Comparison of ENCODE assay signal across 19 cellular contexts in genomic region chr17:76579281-76579680, GRCh38. TPM values are rescaled to one million over a fixed set of nuclear protein-coding genes. Genes with fewer than 3 reads are reported as not detected.
A peak's percentile ranks its signal among the peaks of the same experiment; 100 is the strongest.
DNase-seq lines count a peak whose midpoint lies in the region; ATAC-seq, FAIRE-seq and TF ChIP-seq lines count a peak whose summit lies in the region.
"Had no signal": no experiment of that assay in that cellular context is flagged by ENCODE, and none has a peak within 500 bp of the region (broad histone marks: within the 10 kb centered on the region; RNA-seq: fewer than 3 reads in every experiment).

No MANE protein-coding gene starts in this region.

- POLR2A ChIA-PET in Panc1 (lab: Charles Lee), result no interaction called here

- no peaks in the 10 kb centered on the region for H3K36me3 Mint-ChIP-seq in neural crest cell (ENCODE audit: low read depth)
- H3K36me3 Mint-ChIP-seq: natural killer cell had no signal

- FAIRE-seq in GM18507 (lab: Jason Lieb, UNC), result peak; percentile 54
- FAIRE-seq: HepG2 had no signal

- H4K20me1 ChIP-seq in smooth muscle cell (ENCODE audit: low read depth), result no peaks in the 10 kb centered on the region

- H3K4me1 Mint-ChIP-seq in neural crest cell, result peaks cover 50% of the 10 kb centered on the region
- H3K4me1 Mint-ChIP-seq: activated T-helper 17 cell treated with anti-CD3 and anti-CD28 coated beads, Interleukin-2, amount 50 U/mL, for 72 hours; natural killer cell had no signal

- BruUV-seq in Panc1 (replicated peaks; lab: Mats Ljungman, UMichigan), result TSS peak; percentile 27

- WGBS in smooth muscle cell (ENCODE audit: low lambda C conversion rate), result 98% methylated on average over 2 of the region's 2 CpGs

- H3K4me2 ChIP-seq in smooth muscle cell, result no peak overlapping the region

- H3K27me3 ChIP-seq in Panc1 (ENCODE audit: control insufficient read depth, insufficient read depth, low read length) (no peaks in the 10 kb centered on the region), smooth muscle cell (ENCODE audit: low read depth) (peaks cover 17% of the 10 kb centered on the region)
- H3K27me3 ChIP-seq: thyroid gland had no signal

- no peak overlapping the region for H3K9ac ChIP-seq in smooth muscle cell (ENCODE audit: low read depth)

- H3K27me3 Mint-ChIP-seq in neural crest cell (ENCODE audit: low read depth), result peaks cover 26% of the 10 kb centered on the region

- TF ChIP-seq CTCF in Panc1 (IDR thresholded peaks at IDR 0.05), result no peak
- no peak for TF ChIP-seq CTCF in neural crest cell (conservative IDR thresholded peaks at IDR 0.05)
- no peak for TF ChIP-seq CTCF in smooth muscle cell (IDR thresholded peaks at IDR 0.05; ENCODE audit: borderline replicate concordance, insufficient read depth, poor library complexity, severe bottlenecking)

- no peak overlapping the region for H3K27ac Mint-ChIP-seq in neural crest cell (ENCODE audit: unreplicated experiment)
- H3K27ac Mint-ChIP-seq: natural killer cell had no signal

- H3K4me3 ChIP-seq in Panc1 (ENCODE audit: low read depth in 2 of 2, low read length in 2 of 2), result no peak overlapping the region
- no peak overlapping the region for H3K4me3 ChIP-seq in smooth muscle cell
- H3K4me3 ChIP-seq: colonic mucosa, sigmoid colon, thyroid gland had no signal

- H3K36me3 ChIP-seq in Panc1 (ENCODE audit: control insufficient read depth, insufficient read depth, low read length) (no peaks in the 10 kb centered on the region), smooth muscle cell (ENCODE audit: low read depth) (no peaks in the 10 kb centered on the region)
- H3K36me3 ChIP-seq: colonic mucosa, sigmoid colon, thyroid gland had no signal

- H3K4me3 Mint-ChIP-seq in neural crest cell, result peak overlapping the region; percentile 38
- H3K4me3 Mint-ChIP-seq: activated T-helper 17 cell treated with anti-CD3 and anti-CD28 coated beads, Interleukin-2, amount 50 U/mL, for 72 hours; natural killer cell had no signal

- intact Hi-C loops in Panc1 (cut with micrococcal nuclease; ENCODE audit: unreplicated experiment), result no loop called here

- H3F3A ChIP-seq in smooth muscle cell (ENCODE audit: low read depth), result peaks cover 4% of the 10 kb centered on the region

- no peak overlapping the region for H3K27ac ChIP-seq in Panc1 (ENCODE audit: low read length)
- H3K27ac ChIP-seq in smooth muscle cell (ENCODE audit: low read depth), result no peak overlapping the region
- H3K27ac ChIP-seq: colonic mucosa, sigmoid colon, thyroid gland had no signal

- in situ Hi-C loops in Panc1 (cut with HindIII; ENCODE audit: low pct_unique_long_range_greater_than_20kb, low sequenced_read_pairs), result no loop called here

- ATAC-seq in Panc1 (no peak), HG03159 (IDR thresholded peaks at IDR 0.05; ENCODE audit: unreplicated experiment) (no peak), GM21825 (IDR thresholded peaks at IDR 0.05; ENCODE audit: unreplicated experiment) (no peak)
- ATAC-seq: activated T-helper 17 cell treated with anti-CD3 and anti-CD28 coated beads, Interleukin-2, amount 50 U/mL, for 72 hours; HepG2; natural killer cell had no signal

- H3K9me3 ChIP-seq in Panc1 (ENCODE audit: control insufficient read depth, insufficient read depth, low read depth, low read length) (no peaks in the 10 kb centered on the region), smooth muscle cell (replicated peaks; ENCODE audit: low read depth) (no peaks in the 10 kb centered on the region)
- H3K9me3 ChIP-seq: colonic mucosa, sigmoid colon, thyroid gland had no signal

- no peak overlapping the region for H2AFZ ChIP-seq in smooth muscle cell (ENCODE audit: low read depth)

- CTCF ChIA-PET in Panc1 (lab: Charles Lee), result no interaction called here

- no peaks in the 10 kb centered on the region for H3K9me3 Mint-ChIP-seq in neural crest cell
- H3K9me3 Mint-ChIP-seq: activated T-helper 17 cell treated with anti-CD3 and anti-CD28 coated beads, Interleukin-2, amount 50 U/mL, for 72 hours; natural killer cell had no signal

- DNase-seq in CD1c-positive myeloid dendritic cell (ENCODE audit: extremely low spot score) (peak; percentile 78), GM18507 (ENCODE audit: extremely low spot score, insufficient read length, low read depth) (no peak), Panc1 (ENCODE audit: low read depth, low spot score) (no peak), neural crest cell (ENCODE audit: low read depth, low spot score) (no peak), smooth muscle cell (lab: John Stamatoyannopoulos, UW; ENCODE audit: unreplicated experiment) (no peak)
- DNase-seq: activated CD4-positive, alpha-beta T cell treated with anti-CD3 and anti-CD28 coated beads for 1 hour; colonic mucosa; DMS79; glutamatergic neuron; left colon; natural killer cell; NCI-H1694; NCI-H2171 treated with DMSO at 0.1 percent for 48 hours; sigmoid colon; thyroid gland had no signal

- peaks cover 18% of the 10 kb centered on the region for H3K4me1 ChIP-seq in Panc1 (ENCODE audit: control insufficient read depth, insufficient read depth, low read length)
- H3K4me1 ChIP-seq in smooth muscle cell (ENCODE audit: low read depth), result no peaks in the 10 kb centered on the region
- H3K4me1 ChIP-seq: colonic mucosa, sigmoid colon had no signal

- no peaks in the 10 kb centered on the region for H3K79me2 ChIP-seq in smooth muscle cell (ENCODE audit: low read depth)

RNA-seq across cellular contexts. Expression of gene ST6GALNAC2, which starts 6.4 kb away (rescaled TPM):
- total RNA-seq in Panc1 (2021; ENCODE audit: unreplicated experiment) (23.0 TPM), neural crest cell (4.5 and 5.1 TPM in 2 replicates), smooth muscle cell (6.9 and 9.9 TPM in 2 replicates)
- polyA plus RNA-seq in Panc1 (2012; ENCODE audit: insufficient read length), result 26.2 TPM
- polyA plus RNA-seq in smooth muscle cell, result 1.2 and 13.2 TPM in 2 replicates

RNA-seq across cellular contexts. Expression of gene PRCD, which starts 39.4 kb away (rescaled TPM):
- total RNA-seq in Panc1 (2021; ENCODE audit: unreplicated experiment) (0.54 TPM), neural crest cell (0.41 and 0.75 TPM in 2 replicates), smooth muscle cell (0.31 and 1.4 TPM in 2 replicates)
- polyA plus RNA-seq in Panc1 (2012; ENCODE audit: insufficient read length), result 1.6 TPM
- polyA plus RNA-seq in smooth muscle cell, result 5.0 and 5.8 TPM in 2 replicates
- total RNA-seq: activated T-helper 17 cell treated with anti-CD3 and anti-CD28 coated beads, Interleukin-2, amount 50 U/mL, for 72 hours; HepG2 had no signal

RNA-seq across cellular contexts. Expression of gene CYGB, which starts 41.8 kb away (rescaled TPM):
- 6.0 TPM for total RNA-seq in Panc1 (2021; ENCODE audit: unreplicated experiment)
- polyA plus RNA-seq in Panc1 (2012; ENCODE audit: insufficient read length), result 16.3 TPM
- 8.6 and 8.7 TPM in 2 replicates for total RNA-seq in neural crest cell
- total RNA-seq in smooth muscle cell, result 4.9 and 13.9 TPM in 2 replicates
- 20.5 and 22.2 TPM in 2 replicates for polyA plus RNA-seq in smooth muscle cell
- total RNA-seq: activated T-helper 17 cell treated with anti-CD3 and anti-CD28 coated beads, Interleukin-2, amount 50 U/mL, for 72 hours had no signal
